Comparison of ENCODE assay signal across 13 cellular contexts in the genomic region with DNA sequence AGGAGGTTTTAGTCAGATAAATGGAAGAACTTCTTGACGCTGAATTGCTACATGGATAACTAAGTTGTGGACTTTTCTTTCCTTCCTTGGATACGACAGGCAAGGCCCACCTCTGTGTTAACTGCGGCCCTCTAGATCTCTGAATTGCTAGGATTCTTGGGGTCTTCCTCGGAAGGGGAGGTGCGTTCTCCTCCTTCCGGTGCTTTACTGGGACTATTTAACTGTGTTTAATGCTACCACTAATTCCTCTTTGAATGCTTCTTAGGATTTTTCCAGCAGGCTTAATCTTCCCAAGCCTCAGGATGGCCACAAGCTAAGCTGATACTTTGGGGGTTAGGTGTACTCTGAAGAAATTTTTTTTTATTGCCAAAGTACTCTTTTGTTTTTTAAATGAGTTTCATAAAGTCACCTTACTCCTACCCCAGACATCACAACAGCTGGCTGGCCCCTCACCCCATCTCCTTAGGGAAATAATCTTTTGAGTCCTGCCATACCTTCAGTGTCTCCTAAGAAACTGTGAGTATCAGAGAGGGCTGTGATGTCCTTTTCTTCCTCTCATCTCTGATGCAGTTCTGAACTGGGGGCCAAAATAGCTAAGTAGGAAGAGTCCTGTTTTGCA. TPM values are rescaled to one million over a fixed set of nuclear protein-coding genes. Genes with fewer than 3 reads are reported as not detected.
DNase-seq lines count a peak whose midpoint lies in the region; ATAC-seq and TF ChIP-seq lines count a peak whose summit lies in the region.
"Had no signal": no experiment of that assay in that cellular context is flagged by ENCODE, and none has a peak within 500 bp of the region (broad histone marks: within the 10 kb centered on the region; RNA-seq: fewer than 3 reads in every experiment).

No MANE protein-coding gene starts in this region.

- H3K27ac Mint-ChIP-seq in osteocyte (ENCODE audit: unreplicated experiment): peak overlapping the region; percentile 97
- H3K27ac Mint-ChIP-seq: activated CD4-positive, alpha-beta memory T cell treated with anti-CD3 and anti-CD28 coated beads, Interleukin-2, amount 10 ng/mL, durations not matched to agents 7 days and 5 days had no signal

- H3K36me3 Mint-ChIP-seq in osteocyte (ENCODE audit: unreplicated experiment): peaks cover 2% of the 10 kb centered on the region

- H3K9me3 ChIP-seq in right cardiac atrium (ENCODE audit: control insufficient read depth, low read length) (no peaks in the 10 kb centered on the region), esophagus squamous epithelium (no peaks in the 10 kb centered on the region)

- ATAC-seq in right cardiac atrium: no peak
- no peak for ATAC-seq in left cardiac atrium
- ATAC-seq in GM21619 (IDR thresholded peaks at IDR 0.05; ENCODE audit: unreplicated experiment): no peak
- no peak for ATAC-seq in GM18520 (IDR thresholded peaks at IDR 0.05; ENCODE audit: unreplicated experiment)
- ATAC-seq: left colon had no signal

- TF ChIP-seq CTCF in esophagus squamous epithelium (IDR thresholded peaks at IDR 0.05): no peak
- TF ChIP-seq CTCF in osteocyte (IDR thresholded peaks at IDR 0.05): no peak

- peaks cover 13% of the 10 kb centered on the region for H3K4me1 ChIP-seq in right cardiac atrium (ENCODE audit: control insufficient read depth, insufficient read depth, low read length)
- H3K4me1 ChIP-seq in esophagus squamous epithelium: peaks cover 17 to 98% (median 72%) of the 10 kb centered on the region in 3 donors

- H3K27ac ChIP-seq in right cardiac atrium (ENCODE audit: low read length): peak overlapping the region; percentile 47
- peak overlapping the region in 3 of 4 donors; percentile 49 to 59 (median 56) for H3K27ac ChIP-seq in esophagus squamous epithelium

- no peaks in the 10 kb centered on the region for H3K36me3 ChIP-seq in esophagus squamous epithelium

- DNase-seq in right cardiac atrium (no peak), left cardiac atrium (no peak), esophagus squamous epithelium (lab: John Stamatoyannopoulos, UW) (no peak), osteocyte (ENCODE audit: extremely low spot score, unreplicated experiment) (no peak), GOT3 (lab: John Stamatoyannopoulos, UW) (no peak)
- DNase-seq in activated CD4-positive, alpha-beta T cell treated with anti-CD3 and anti-CD28 coated beads for 4 hours: no peak
- DNase-seq: activated CD4-positive, alpha-beta memory T cell treated with anti-CD3 and anti-CD28 coated beads, Interleukin-2, amount 10 ng/mL, durations not matched to agents 7 days and 5 days; DND-41; hippocampal formation; left colon; NCI-H510A had no signal

- intact Hi-C loops in right cardiac atrium (cut with DNase I): no loop called here
- intact Hi-C loops in left cardiac atrium (cut with DNase I): no loop called here
- intact Hi-C loops in esophagus squamous epithelium (cut with DNase I): no loop called here

- WGBS in right cardiac atrium: 68% methylated on average over 6 of the region's 6 CpGs
- 69 to 76% methylated on average over 6 of the region's 6 CpGs for WGBS in esophagus squamous epithelium, 2 donors

- peaks cover 98% of the 10 kb centered on the region for H3K4me1 Mint-ChIP-seq in osteocyte (ENCODE audit: unreplicated experiment)
- H3K4me1 Mint-ChIP-seq: activated CD4-positive, alpha-beta memory T cell treated with anti-CD3 and anti-CD28 coated beads, Interleukin-2, amount 10 ng/mL, durations not matched to agents 7 days and 5 days had no signal

- H3K4me3 ChIP-seq in right cardiac atrium (ENCODE audit: low read length): no peak overlapping the region
- H3K4me3 ChIP-seq in esophagus squamous epithelium: no peak overlapping the region

- H3K4me3 Mint-ChIP-seq in osteocyte (ENCODE audit: unreplicated experiment): no peak overlapping the region
- H3K4me3 Mint-ChIP-seq: activated CD4-positive, alpha-beta memory T cell treated with anti-CD3 and anti-CD28 coated beads, Interleukin-2, amount 10 ng/mL, durations not matched to agents 7 days and 5 days had no signal

- no peaks in the 10 kb centered on the region for H3K27me3 Mint-ChIP-seq in osteocyte (ENCODE audit: unreplicated experiment)

- H3K27me3 ChIP-seq in right cardiac atrium (ENCODE audit: control insufficient read depth, insufficient read depth): no peaks in the 10 kb centered on the region
- no peaks in the 10 kb centered on the region for H3K27me3 ChIP-seq in esophagus squamous epithelium

- H3K9me3 Mint-ChIP-seq in osteocyte (ENCODE audit: unreplicated experiment): no peaks in the 10 kb centered on the region
- H3K9me3 Mint-ChIP-seq: activated CD4-positive, alpha-beta memory T cell treated with anti-CD3 and anti-CD28 coated beads, Interleukin-2, amount 10 ng/mL, durations not matched to agents 7 days and 5 days had no signal

- TF ChIP-seq POLR2A in esophagus squamous epithelium (IDR thresholded peaks at IDR 0.05): no peak

RNA-seq across cellular contexts. Expression of a gene that starts 21.4 kb away (rescaled TPM):
- total RNA-seq in right cardiac atrium (10 to 100 TPM; 11.7 to 19.0 (median 15.6) TPM), left cardiac atrium (10 to 100 TPM; 19.7 to 21.2 TPM), esophagus squamous epithelium (10 to 100 TPM in 3 of 4 donors, 1 to 10 TPM in 1; 3.6 to 18.9 (median 15.2) TPM), osteocyte (122 TPM in 2 replicates)
- 6.0 TPM for polyA plus RNA-seq in right cardiac atrium
- total RNA-seq: activated CD4-positive, alpha-beta memory T cell treated with anti-CD3 and anti-CD28 coated beads, Interleukin-2, amount 10 ng/mL, durations not matched to agents 7 days and 5 days had no signal
